In genomic region chr16:79932564-79932963, GRCh38 we compare ENCODE assay signal across 1 cellular context.
TF ChIP-seq lines count a peak whose summit lies in the region.

No MANE protein-coding gene starts in this region.

TF ChIP-seq in K562, 482 proteins besides CTCF, POLR2A, EP300 and RAD21 (continued from another document):
- TF ChIP-seq PBX2 (CRISPR knock-in tag; IDR thresholded peaks at IDR 0.05; ENCODE audit: low read depth) (no peak), PBX2 (tag; conservative IDR thresholded peaks at IDR 0.05; ENCODE audit: low read depth) (no peak), SMC3 (conservative IDR thresholded peaks at IDR 0.05; ENCODE audit: insufficient read depth, low read depth, low read length) (no peak), TRIM28 (IDR thresholded peaks at IDR 0.05) (no peak), THAP12 (CRISPR knock-in tag; IDR thresholded peaks at IDR 0.05) (no peak), ZC3H8 (IDR thresholded peaks at IDR 0.05) (no peak), ESRRB (CRISPR knock-in tag; IDR thresholded peaks at IDR 0.05; ENCODE audit: borderline replicate concordance) (no peak), TFAM (CRISPR knock-in tag; conservative IDR thresholded peaks at IDR 0.05) (no peak), ZNF143 (CRISPR knock-in tag; IDR thresholded peaks at IDR 0.05) (no peak), ASH1L (IDR thresholded peaks at IDR 0.05; ENCODE audit: borderline replicate concordance, low read depth, partially characterized antibody) (no peak), ERF (CRISPR knock-in tag; IDR thresholded peaks at IDR 0.05) (no peak), CEBPG (CRISPR knock-in tag; IDR thresholded peaks at IDR 0.05) (no peak), CEBPG (tag; conservative IDR thresholded peaks at IDR 0.05 in 1 of 2, IDR thresholded peaks at IDR 0.05 in 1 of 2) (no peak), BACH1 (tag; IDR thresholded peaks at IDR 0.05) (no peak), GABPA (tag; conservative IDR thresholded peaks at IDR 0.05; ENCODE audit: low read depth) (no peak), JUND (IDR thresholded peaks at IDR 0.05; ENCODE audit: borderline replicate concordance, low read depth, low read length) (peak; percentile 36; the same call in 1 of the 2 replicates), JUND (tag; IDR thresholded peaks at IDR 0.05; ENCODE audit: borderline replicate concordance, low read depth, low read length) (peak; percentile 62; the same call in 1 of the 3 replicates), HNRNPL (IDR thresholded peaks at IDR 0.05; ENCODE audit: low read depth, low read length) (no peak), FOSL1 (tag; conservative IDR thresholded peaks at IDR 0.05) (peak; percentile 59), ATF3 (IDR thresholded peaks at IDR 0.05) (peak; percentile 57; the same call in 1 of the 2 replicates), ATF3 (CRISPR knock-in tag; conservative IDR thresholded peaks at IDR 0.05) (no peak)
- TF ChIP-seq, protein P1, sequence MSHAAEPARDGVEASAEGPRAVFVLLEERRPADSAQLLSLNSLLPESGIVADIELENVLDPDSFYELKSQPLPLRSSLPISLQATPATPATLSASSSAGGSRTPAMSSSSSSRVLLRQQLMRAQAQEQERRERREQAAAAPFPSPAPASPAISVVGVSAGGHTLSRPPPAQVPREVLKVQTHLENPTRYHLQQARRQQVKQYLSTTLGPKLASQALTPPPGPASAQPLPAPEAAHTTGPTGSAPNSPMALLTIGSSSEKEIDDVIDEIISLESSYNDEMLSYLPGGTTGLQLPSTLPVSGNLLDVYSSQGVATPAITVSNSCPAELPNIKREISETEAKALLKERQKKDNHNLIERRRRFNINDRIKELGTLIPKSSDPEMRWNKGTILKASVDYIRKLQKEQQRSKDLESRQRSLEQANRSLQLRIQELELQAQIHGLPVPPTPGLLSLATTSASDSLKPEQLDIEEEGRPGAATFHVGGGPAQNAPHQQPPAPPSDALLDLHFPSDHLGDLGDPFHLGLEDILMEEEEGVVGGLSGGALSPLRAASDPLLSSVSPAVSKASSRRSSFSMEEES (CRISPR knock-in tag; IDR thresholded peaks at IDR 0.05) = no peak
TF ChIP-seq in K562: peak in this region for 4.
